Comparison of ENCODE assay signal across 2 cellular contexts in genomic region chr16:66580605-66581209, GRCh38.
TF ChIP-seq lines count a peak whose summit lies in the region.

No MANE protein-coding gene starts in this region.

TF ChIP-seq in HepG2, 621 proteins besides CTCF, POLR2A, EP300 and RAD21:
- 0 out of 2 replicates have a peak, but pooled peaks have one; percentile 32 for TF ChIP-seq SIX4 (CRISPR knock-in tag; IDR thresholded peaks at IDR 0.05)
- TF ChIP-seq ZSCAN21 (CRISPR knock-in tag; IDR thresholded peaks at IDR 0.05; ENCODE audit: borderline replicate concordance) = no peak
- peak; percentile 20; the same call in 1 of the 2 replicates for TF ChIP-seq CEBPB (IDR thresholded peaks at IDR 0.05; ENCODE audit: borderline replicate concordance, low read depth, low read length)

TF ChIP-seq in SK-N-SH treated with all-trans-retinoic acid at 6 μM for 48 hours, 23 proteins besides CTCF, POLR2A, EP300 and RAD21:
- no peak for TF ChIP-seq ZNF565 (CRISPR knock-in tag; conservative IDR thresholded peaks at IDR 0.05; ENCODE audit: low read depth)
- no peak for TF ChIP-seq TSHZ2 (CRISPR knock-in tag; IDR thresholded peaks at IDR 0.05)
- no peak for TF ChIP-seq SNAI2 (CRISPR knock-in tag; IDR thresholded peaks at IDR 0.05)
- no peak for TF ChIP-seq GLIS3 (CRISPR knock-in tag; IDR thresholded peaks at IDR 0.05)
- TF ChIP-seq CREB5 (CRISPR knock-in tag; IDR thresholded peaks at IDR 0.05; ENCODE audit: low read depth) = no peak
- no peak for TF ChIP-seq CSDC2 (CRISPR knock-in tag; IDR thresholded peaks at IDR 0.05)
- no peak for TF ChIP-seq OSR1 (CRISPR knock-in tag; IDR thresholded peaks at IDR 0.05)
- TF ChIP-seq TCF4 (CRISPR knock-in tag; IDR thresholded peaks at IDR 0.05; ENCODE audit: borderline replicate concordance) = no peak
- no peak for TF ChIP-seq ZNF8 (CRISPR knock-in tag; IDR thresholded peaks at IDR 0.05)
- no peak for TF ChIP-seq RARB (CRISPR knock-in tag; IDR thresholded peaks at IDR 0.05)
- TF ChIP-seq ARNTL (CRISPR knock-in tag; IDR thresholded peaks at IDR 0.05; ENCODE audit: borderline replicate concordance, low read depth) = no peak
- no peak for TF ChIP-seq PPARA (CRISPR knock-in tag; IDR thresholded peaks at IDR 0.05; ENCODE audit: borderline replicate concordance)
- TF ChIP-seq CSRNP3 (CRISPR knock-in tag; IDR thresholded peaks at IDR 0.05) = no peak
- TF ChIP-seq PATZ1 (CRISPR knock-in tag; IDR thresholded peaks at IDR 0.05; ENCODE audit: borderline replicate concordance) = no peak
